Comparison of ENCODE assay signal across 8 cellular contexts in the genomic region with DNA sequence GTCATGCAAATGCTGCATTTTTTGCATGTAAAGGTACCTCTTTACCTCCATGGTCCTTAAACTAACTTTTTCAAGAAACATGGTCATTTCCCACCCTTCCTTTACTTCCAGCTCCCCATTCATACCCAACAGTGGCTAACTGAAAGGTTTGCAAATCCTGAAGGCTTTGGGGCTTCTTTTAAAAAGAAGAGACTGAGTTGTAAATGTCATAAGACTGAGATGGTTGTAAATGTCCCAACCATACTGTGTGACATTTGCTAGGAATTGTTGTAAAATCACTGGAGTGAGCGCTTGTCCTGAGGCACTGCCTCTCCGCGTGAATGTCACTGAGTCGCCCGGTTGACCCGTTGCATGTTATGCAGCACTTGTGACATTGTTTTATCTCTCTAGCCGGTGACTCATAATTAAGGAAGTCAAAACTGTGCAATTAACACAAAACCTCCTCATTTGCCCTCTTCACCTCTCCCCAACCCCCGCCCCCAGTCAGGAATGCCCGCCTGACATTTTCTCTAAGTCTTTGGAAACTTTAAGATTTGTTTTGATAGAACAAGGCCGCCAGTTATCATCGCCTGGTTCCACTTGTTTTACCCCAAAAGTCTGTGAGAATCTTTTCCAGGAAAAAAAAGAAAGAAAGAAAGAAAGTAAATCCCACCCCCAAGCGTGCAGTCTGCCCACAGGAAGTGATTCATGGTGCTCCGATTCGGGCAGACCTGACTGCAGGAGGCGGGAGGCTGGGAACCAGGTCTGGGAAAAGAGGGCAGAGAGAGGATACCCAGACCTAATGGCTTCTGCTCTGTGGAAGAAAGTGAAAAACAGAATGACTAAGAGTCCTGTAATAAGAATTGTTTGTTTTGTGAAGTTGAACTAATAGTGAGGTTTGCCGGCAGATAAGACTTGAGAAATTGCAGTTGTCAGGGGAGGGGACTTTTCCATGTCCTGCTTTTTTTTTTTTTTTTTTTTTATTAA.
DNase-seq lines count a peak whose midpoint lies in the region; ATAC-seq, FAIRE-seq and TF ChIP-seq lines count a peak whose summit lies in the region.

No MANE protein-coding gene starts in this region.

- H3K4me3 ChIP-seq in BE2C (ENCODE audit: low read depth, low read length) (no peak overlapping the region), WI38 (ENCODE audit: low read depth, low read length) (peak overlapping the region; percentile 7; the same call in 1 of the 2 replicates), muscle layer of duodenum (ENCODE audit: low read depth in 1 of 2, low read length in 2 of 2) (peak overlapping the region in 1 of 2 donors; percentile 16), upper lobe of right lung (peak overlapping the region; percentile 9)

- peak overlapping the region; percentile 77 for H3K27ac ChIP-seq in muscle layer of duodenum (ENCODE audit: low read length)
- peak overlapping the region; percentile 38 for H3K27ac ChIP-seq in upper lobe of right lung

- H3K9me3 ChIP-seq in BE2C (no peaks in the 10 kb centered on the region), muscle layer of duodenum (ENCODE audit: control insufficient read depth in 1 of 2, low read length in 2 of 2) (no peaks in the 10 kb centered on the region), upper lobe of right lung (no peaks in the 10 kb centered on the region)

- intact Hi-C loops in upper lobe of right lung (cut with DNase I), result no loop called here

- FAIRE-seq in endometrium (lab: Jason Lieb, UNC), result peak; percentile 4

- no peaks in the 10 kb centered on the region for H3K36me3 ChIP-seq in BE2C
- peaks cover 3 to 4% of the 10 kb centered on the region in 2 donors for H3K36me3 ChIP-seq in muscle layer of duodenum (ENCODE audit: control insufficient read depth in 1 of 2, insufficient read depth in 2 of 2, low read length in 2 of 2)
- no peaks in the 10 kb centered on the region for H3K36me3 ChIP-seq in upper lobe of right lung

- DNase-seq in BE2C (peak; percentile 39), HUDEP-2 (lab: John Stamatoyannopoulos, UW; ENCODE audit: unreplicated experiment in 76 of 76) (peak in 39 of 76 experiments; percentile 5 to 63 (median 26)), upper lobe of right lung (no peak)

- H3K4me1 ChIP-seq in BE2C (no peaks in the 10 kb centered on the region; the same call in 1 of the 2 replicates), muscle layer of duodenum (ENCODE audit: control insufficient read depth in 1 of 2, insufficient read depth in 2 of 2, low read length in 2 of 2) (peaks cover 40 to 49% of the 10 kb centered on the region in 2 donors), upper lobe of right lung (peaks cover 72% of the 10 kb centered on the region)

- no peaks in the 10 kb centered on the region for H3K27me3 ChIP-seq in BE2C
- H3K27me3 ChIP-seq in muscle layer of duodenum (ENCODE audit: low read depth, low read length), result no peaks in the 10 kb centered on the region
- no peaks in the 10 kb centered on the region for H3K27me3 ChIP-seq in upper lobe of right lung

- ATAC-seq in upper lobe of right lung (peak; percentile 45), HG03565 (IDR thresholded peaks at IDR 0.05; ENCODE audit: unreplicated experiment) (no peak), HG02642 (IDR thresholded peaks at IDR 0.05; ENCODE audit: poor library complexity, unreplicated experiment) (no peak)

- TF ChIP-seq CTCF in BE2C (IDR thresholded peaks at IDR 0.05; ENCODE audit: low read depth, low read length) (no peak), WI38 (IDR thresholded peaks at IDR 0.05; ENCODE audit: low read depth, low read length) (no peak), upper lobe of right lung (IDR thresholded peaks at IDR 0.05) (no peak)
